ENCODE assay signal across 18 cellular contexts in the genomic region with DNA sequence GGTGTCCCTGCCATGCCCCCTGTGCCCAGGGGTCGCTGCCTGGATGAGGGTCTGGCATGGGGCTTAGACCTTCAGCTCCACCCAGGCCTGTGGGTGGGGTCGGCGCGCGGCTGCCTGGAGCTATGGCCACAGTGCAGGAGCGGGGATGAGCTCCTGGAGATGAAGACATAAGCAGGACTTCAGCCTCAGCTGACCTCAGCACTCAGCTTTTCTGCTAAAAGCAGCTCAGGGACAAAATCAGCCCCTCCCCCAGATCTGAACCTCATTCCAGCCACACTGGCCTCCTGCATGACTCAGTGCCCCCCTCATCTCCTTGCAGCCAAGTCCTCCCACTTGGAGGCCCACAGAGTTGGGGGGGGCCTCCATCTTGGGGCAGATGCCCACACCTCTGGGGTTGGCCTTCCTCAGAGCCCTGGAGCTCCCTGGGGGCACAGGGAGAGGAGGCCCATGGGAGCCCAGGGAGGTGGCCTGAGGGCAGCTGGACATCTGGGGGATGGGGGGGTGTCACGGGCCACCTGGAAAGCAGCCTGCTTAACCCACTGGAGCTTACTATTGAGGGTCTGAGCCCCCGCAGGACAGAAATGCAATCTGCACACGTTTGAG. TPM values are rescaled to one million over a fixed set of nuclear protein-coding genes. Genes with fewer than 3 reads are reported as not detected.
DNase-seq lines count a peak whose midpoint lies in the region; ATAC-seq and TF ChIP-seq lines count a peak whose summit lies in the region.
"Had no signal": no experiment of that assay in that cellular context is flagged by ENCODE, and none has a peak within 500 bp of the region (broad histone marks: within the 10 kb centered on the region; RNA-seq: fewer than 3 reads in every experiment).

No MANE protein-coding gene starts in this region.

- no peak for TF ChIP-seq EP300 in SK-N-SH (IDR thresholded peaks at IDR 0.05; ENCODE audit: borderline replicate concordance in 1 of 2, low read depth in 1 of 2, low read length in 1 of 2)

- no peaks in the 10 kb centered on the region for H4K20me1 ChIP-seq in SK-N-SH (ENCODE audit: insufficient read depth)

- no peak overlapping the region for H3K4me2 ChIP-seq in SK-N-SH

- DNase-seq in SK-N-SH (no peak), RKO (ENCODE audit: low spot score) (peak; percentile 20), fibroblast of villous mesenchyme (ENCODE audit: low read depth) (peak; percentile 52), skeletal muscle cell (ENCODE audit: low read depth) (peak; percentile 33), NCI-H2029 treated with DMSO at 0.1 percent for 48 hours (lab: John Stamatoyannopoulos, UW) (no peak)
- DNase-seq: 8988T; activated naive CD4-positive, alpha-beta T cell treated with Interleukin-2 at 50 U/mL for 16 hours; central memory CD4-positive, alpha-beta T cell; COR-L47; Kasumi-1; kidney glomerular epithelial cell; NCI-H1694; NCI-H510A treated with DMSO at 0.1 percent for 48 hours; stimulated activated CD4-positive, alpha-beta T cell treated with anti-CD3 and anti-CD28 coated beads, Interleukin-2, amount 100 ng/mL, for 24 hours had no signal

- 60% methylated on average over 2 of the region's 9 CpGs for WGBS in SK-N-SH (ENCODE audit: low lambda C conversion rate)

- TF ChIP-seq CTCF in SK-N-SH (IDR thresholded peaks at IDR 0.05) (no peak), fibroblast of villous mesenchyme (IDR thresholded peaks at IDR 0.05; ENCODE audit: insufficient read depth, low read depth, low read length) (no peak)

- CTCF ChIA-PET in SK-N-SH (lab: Yijun Ruan, JAX), result interaction anchor here (0.7 kb wide), 1 partner anchor 12 kb away, joined by 3 read pairs; no protein-coding TSS in a partner anchor

- POLR2A ChIA-PET in SK-N-SH (lab: Yijun Ruan, JAX), result interaction anchor here (1.2 kb wide), 1 partner anchor 10 kb away, joined by 3 read pairs; no protein-coding TSS in a partner anchor

- H3K9me2 ChIP-seq in SK-N-SH, result no peaks in the 10 kb centered on the region

- peaks cover 6% of the 10 kb centered on the region for H3K9me3 ChIP-seq in SK-N-SH

- ATAC-seq in SK-N-SH treated with all-trans-retinoic acid at 6 μM for 48 hours, result peak; percentile 33
- no peak for ATAC-seq in HG03097 (IDR thresholded peaks at IDR 0.05; ENCODE audit: low FRiP score, unreplicated experiment)
- ATAC-seq in HG02870 (IDR thresholded peaks at IDR 0.05; ENCODE audit: unreplicated experiment), result no peak

- no peaks in the 10 kb centered on the region for H3K27me3 ChIP-seq in SK-N-SH (ENCODE audit: insufficient read depth)

- no peak overlapping the region for H3K9ac ChIP-seq in SK-N-SH

- no peaks in the 10 kb centered on the region; a peak in 1 of 4 replicates for H3K4me1 ChIP-seq in SK-N-SH (ENCODE audit: control insufficient read depth in 1 of 2, insufficient read depth in 2 of 2, low read depth in 1 of 2, low read length in 1 of 2)

- no peak overlapping the region for H3K27ac ChIP-seq in SK-N-SH (ENCODE audit: low read depth in 2 of 2, low read length in 1 of 2)

- H2AFZ ChIP-seq in SK-N-SH (ENCODE audit: low read depth), result no peak overlapping the region

- no peak for TF ChIP-seq RAD21 in SK-N-SH (IDR thresholded peaks at IDR 0.05; ENCODE audit: low read length)

- H3K4me3 ChIP-seq in SK-N-SH (ENCODE audit: low read depth in 2 of 2, low read length in 1 of 2) (no peak overlapping the region), fibroblast of villous mesenchyme (ENCODE audit: low read depth, low read length) (no peak overlapping the region), skeletal muscle cell (ENCODE audit: low read depth, low read length) (no peak overlapping the region)

- peaks cover 7 to 13% of the 10 kb centered on the region in 2 experiments for H3K36me3 ChIP-seq in SK-N-SH (replicated peaks in 1 of 2; ENCODE audit: control insufficient read depth in 1 of 2, insufficient read depth in 2 of 2, low read length in 1 of 2)

- no peaks in the 10 kb centered on the region for H3K79me2 ChIP-seq in SK-N-SH (ENCODE audit: insufficient read depth)

- peaks cover 4% of the 10 kb centered on the region for H3F3A ChIP-seq in SK-N-SH (replicated peaks; ENCODE audit: insufficient read depth)

TF ChIP-seq in SK-N-SH treated with all-trans-retinoic acid at 6 μM for 48 hours, 23 proteins besides CTCF, POLR2A, EP300 and RAD21 (continues in another document):
- TF ChIP-seq TOX (CRISPR knock-in tag; IDR thresholded peaks at IDR 0.05; ENCODE audit: borderline replicate concordance) (no peak), TCF4 (CRISPR knock-in tag; IDR thresholded peaks at IDR 0.05; ENCODE audit: borderline replicate concordance) (no peak), ZNF565 (CRISPR knock-in tag; conservative IDR thresholded peaks at IDR 0.05; ENCODE audit: low read depth) (no peak)
- TF ChIP-seq, protein P1, sequence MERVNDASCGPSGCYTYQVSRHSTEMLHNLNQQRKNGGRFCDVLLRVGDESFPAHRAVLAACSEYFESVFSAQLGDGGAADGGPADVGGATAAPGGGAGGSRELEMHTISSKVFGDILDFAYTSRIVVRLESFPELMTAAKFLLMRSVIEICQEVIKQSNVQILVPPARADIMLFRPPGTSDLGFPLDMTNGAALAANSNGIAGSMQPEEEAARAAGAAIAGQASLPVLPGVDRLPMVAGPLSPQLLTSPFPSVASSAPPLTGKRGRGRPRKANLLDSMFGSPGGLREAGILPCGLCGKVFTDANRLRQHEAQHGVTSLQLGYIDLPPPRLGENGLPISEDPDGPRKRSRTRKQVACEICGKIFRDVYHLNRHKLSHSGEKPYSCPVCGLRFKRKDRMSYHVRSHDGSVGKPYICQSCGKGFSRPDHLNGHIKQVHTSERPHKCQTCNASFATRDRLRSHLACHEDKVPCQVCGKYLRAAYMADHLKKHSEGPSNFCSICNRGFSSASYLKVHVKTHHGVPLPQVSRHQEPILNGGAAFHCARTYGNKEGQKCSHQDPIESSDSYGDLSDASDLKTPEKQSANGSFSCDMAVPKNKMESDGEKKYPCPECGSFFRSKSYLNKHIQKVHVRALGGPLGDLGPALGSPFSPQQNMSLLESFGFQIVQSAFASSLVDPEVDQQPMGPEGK (CRISPR knock-in tag; IDR thresholded peaks at IDR 0.05; ENCODE audit: borderline replicate concordance), result no peak

TF ChIP-seq in SK-N-SH, 30 proteins besides CTCF, POLR2A, EP300 and RAD21:
- TF ChIP-seq TCF12 (IDR thresholded peaks at IDR 0.05), result no peak
- TF ChIP-seq, protein P2, sequence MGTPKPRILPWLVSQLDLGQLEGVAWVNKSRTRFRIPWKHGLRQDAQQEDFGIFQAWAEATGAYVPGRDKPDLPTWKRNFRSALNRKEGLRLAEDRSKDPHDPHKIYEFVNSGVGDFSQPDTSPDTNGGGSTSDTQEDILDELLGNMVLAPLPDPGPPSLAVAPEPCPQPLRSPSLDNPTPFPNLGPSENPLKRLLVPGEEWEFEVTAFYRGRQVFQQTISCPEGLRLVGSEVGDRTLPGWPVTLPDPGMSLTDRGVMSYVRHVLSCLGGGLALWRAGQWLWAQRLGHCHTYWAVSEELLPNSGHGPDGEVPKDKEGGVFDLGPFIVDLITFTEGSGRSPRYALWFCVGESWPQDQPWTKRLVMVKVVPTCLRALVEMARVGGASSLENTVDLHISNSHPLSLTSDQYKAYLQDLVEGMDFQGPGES (IDR thresholded peaks at IDR 0.05; ENCODE audit: low read depth, low read length), result no peak
- no peak for TF ChIP-seq JUND (IDR thresholded peaks at IDR 0.05)
- TF ChIP-seq, protein P3, sequence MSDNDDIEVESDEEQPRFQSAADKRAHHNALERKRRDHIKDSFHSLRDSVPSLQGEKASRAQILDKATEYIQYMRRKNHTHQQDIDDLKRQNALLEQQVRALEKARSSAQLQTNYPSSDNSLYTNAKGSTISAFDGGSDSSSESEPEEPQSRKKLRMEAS (IDR thresholded peaks at IDR 0.05; ENCODE audit: low read depth), result no peak
- TF ChIP-seq, protein P4, sequence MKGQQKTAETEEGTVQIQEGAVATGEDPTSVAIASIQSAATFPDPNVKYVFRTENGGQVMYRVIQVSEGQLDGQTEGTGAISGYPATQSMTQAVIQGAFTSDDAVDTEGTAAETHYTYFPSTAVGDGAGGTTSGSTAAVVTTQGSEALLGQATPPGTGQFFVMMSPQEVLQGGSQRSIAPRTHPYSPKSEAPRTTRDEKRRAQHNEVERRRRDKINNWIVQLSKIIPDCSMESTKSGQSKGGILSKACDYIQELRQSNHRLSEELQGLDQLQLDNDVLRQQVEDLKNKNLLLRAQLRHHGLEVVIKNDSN (IDR thresholded peaks at IDR 0.05; ENCODE audit: borderline replicate concordance, low read depth), result no peak
- no peak for TF ChIP-seq FOXJ3 (CRISPR knock-in tag; IDR thresholded peaks at IDR 0.05)
- TF ChIP-seq, protein P5, sequence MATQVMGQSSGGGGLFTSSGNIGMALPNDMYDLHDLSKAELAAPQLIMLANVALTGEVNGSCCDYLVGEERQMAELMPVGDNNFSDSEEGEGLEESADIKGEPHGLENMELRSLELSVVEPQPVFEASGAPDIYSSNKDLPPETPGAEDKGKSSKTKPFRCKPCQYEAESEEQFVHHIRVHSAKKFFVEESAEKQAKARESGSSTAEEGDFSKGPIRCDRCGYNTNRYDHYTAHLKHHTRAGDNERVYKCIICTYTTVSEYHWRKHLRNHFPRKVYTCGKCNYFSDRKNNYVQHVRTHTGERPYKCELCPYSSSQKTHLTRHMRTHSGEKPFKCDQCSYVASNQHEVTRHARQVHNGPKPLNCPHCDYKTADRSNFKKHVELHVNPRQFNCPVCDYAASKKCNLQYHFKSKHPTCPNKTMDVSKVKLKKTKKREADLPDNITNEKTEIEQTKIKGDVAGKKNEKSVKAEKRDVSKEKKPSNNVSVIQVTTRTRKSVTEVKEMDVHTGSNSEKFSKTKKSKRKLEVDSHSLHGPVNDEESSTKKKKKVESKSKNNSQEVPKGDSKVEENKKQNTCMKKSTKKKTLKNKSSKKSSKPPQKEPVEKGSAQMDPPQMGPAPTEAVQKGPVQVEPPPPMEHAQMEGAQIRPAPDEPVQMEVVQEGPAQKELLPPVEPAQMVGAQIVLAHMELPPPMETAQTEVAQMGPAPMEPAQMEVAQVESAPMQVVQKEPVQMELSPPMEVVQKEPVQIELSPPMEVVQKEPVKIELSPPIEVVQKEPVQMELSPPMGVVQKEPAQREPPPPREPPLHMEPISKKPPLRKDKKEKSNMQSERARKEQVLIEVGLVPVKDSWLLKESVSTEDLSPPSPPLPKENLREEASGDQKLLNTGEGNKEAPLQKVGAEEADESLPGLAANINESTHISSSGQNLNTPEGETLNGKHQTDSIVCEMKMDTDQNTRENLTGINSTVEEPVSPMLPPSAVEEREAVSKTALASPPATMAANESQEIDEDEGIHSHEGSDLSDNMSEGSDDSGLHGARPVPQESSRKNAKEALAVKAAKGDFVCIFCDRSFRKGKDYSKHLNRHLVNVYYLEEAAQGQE (IDR thresholded peaks at IDR 0.05; ENCODE audit: low read depth, low read length), result no peak
TF ChIP-seq in SK-N-SH: peak in this region for 0.

RNA-seq across cellular contexts. Expression of a gene that starts 19.4 kb away (rescaled TPM):
- polyA plus RNA-seq in SK-N-SH (2012; rRNA removed), result 0.56 and 0.65 TPM in 2 replicates
- polyA plus RNA-seq in SK-N-SH (2012; cell fraction: cytosol; rRNA removed), result 0.86 and 1.2 TPM in 2 replicates
- 0.66 and 1.7 TPM in 2 replicates for polyA plus RNA-seq in SK-N-SH (2012; cell fraction: nucleus; rRNA removed)
- total RNA-seq in fibroblast of villous mesenchyme, result not detected in 2 replicates
- total RNA-seq: RPMI7951 had no signal

Comparison
In these comparisons a context has a peak if more than half of its experiments do, and no peak if none do; other contexts are left out.
1. DNase-seq: peak in RKO (single experiment), fibroblast of villous mesenchyme (single experiment) and skeletal muscle cell (single experiment); none in SK-N-SH (single experiment) and NCI-H2029 treated with DMSO at 0.1 percent for 48 hours (single experiment).